In genomic region chr7:25424113-25424512, GRCh38 we compare ENCODE assay signal across 16 cellular contexts.
A peak's percentile ranks its signal among the peaks of the same experiment; 100 is the strongest.
DNase-seq lines count a peak whose midpoint lies in the region; ATAC-seq and TF ChIP-seq lines count a peak whose summit lies in the region.
"Had no signal": no experiment of that assay in that cellular context is flagged by ENCODE, and none has a peak within 500 bp of the region (broad histone marks: within the 10 kb centered on the region; RNA-seq: fewer than 3 reads in every experiment).

No MANE protein-coding gene starts in this region.

- ATAC-seq in GM23338, result peak; percentile 80
- ATAC-seq in WTC11, result peak; percentile 82
- ATAC-seq in GM19328 (IDR thresholded peaks at IDR 0.05; ENCODE audit: unreplicated experiment), result no peak
- ATAC-seq in esophagus mucosa, result no peak
- ATAC-seq: K562 had no signal

- H2AFZ ChIP-seq in GM23338, result peak overlapping the region; percentile 17; the same call in 1 of the 2 replicates

- H3K4me2 ChIP-seq in GM23338, result peak overlapping the region; percentile 15; the same call in 1 of the 2 replicates

- no peak overlapping the region for H3K27ac ChIP-seq in GM23338 (ENCODE audit: low read depth)

- H3K4me1 Mint-ChIP-seq in GM23338, result peaks cover 31% of the 10 kb centered on the region
- H3K4me1 Mint-ChIP-seq in WTC11, result peaks cover 26% of the 10 kb centered on the region
- H3K4me1 Mint-ChIP-seq in activated T-helper 2 cell treated with anti-CD3 and anti-CD28 coated beads, Interferon-gamma antibody, Interleukin-2, Interleukin-4, amounts not matched to agents 10 μg/mL and 5 μg/mL and 100 μg/mL, durations not matched to agents 14 hours and 24 hours and 36 hours (ENCODE audit: low read depth), result no peaks in the 10 kb centered on the region

- POLR2A ChIA-PET in WTC11 (lab: Charles Lee), result no interaction called here

- H3K4me3 Mint-ChIP-seq in GM23338, result no peak overlapping the region
- no peak overlapping the region for H3K4me3 Mint-ChIP-seq in WTC11
- H3K4me3 Mint-ChIP-seq in activated T-helper 2 cell treated with anti-CD3 and anti-CD28 coated beads, Interferon-gamma antibody, Interleukin-2, Interleukin-4, amounts not matched to agents 10 μg/mL and 5 μg/mL and 100 μg/mL, durations not matched to agents 14 hours and 24 hours and 36 hours (ENCODE audit: low read depth), result no peak overlapping the region
- H3K4me3 Mint-ChIP-seq: CD4-positive, alpha-beta T cell had no signal

- no peaks in the 10 kb centered on the region for H3K27me3 ChIP-seq in GM23338 (ENCODE audit: insufficient read depth)

- H3K27me3 Mint-ChIP-seq in GM23338 (ENCODE audit: insufficient read depth, low read depth, poor library complexity) (no peaks in the 10 kb centered on the region), WTC11 (ENCODE audit: low read depth) (no peaks in the 10 kb centered on the region)
- peaks cover 3% of the 10 kb centered on the region for H3K27me3 Mint-ChIP-seq in activated T-helper 2 cell treated with anti-CD3 and anti-CD28 coated beads, Interferon-gamma antibody, Interleukin-2, Interleukin-4, amounts not matched to agents 10 μg/mL and 5 μg/mL and 100 μg/mL, durations not matched to agents 14 hours and 24 hours and 36 hours (ENCODE audit: low read depth)

- no peaks in the 10 kb centered on the region for H3K36me3 ChIP-seq in GM23338 (ENCODE audit: insufficient read depth)
- H3K36me3 ChIP-seq: BE2C had no signal

- TF ChIP-seq CTCF in GM23338 (conservative IDR thresholded peaks at IDR 0.05; ENCODE audit: low read depth in 2 of 2), result no peak
- no peak for TF ChIP-seq CTCF in WTC11 (IDR thresholded peaks at IDR 0.05)

- no peak for DNase-seq in GM23338 (ENCODE audit: low spot score)
- no peak for DNase-seq in WTC11 (ENCODE audit: low spot score)
- peak; percentile 25 for DNase-seq in iPS-NIHi7 (ENCODE audit: extremely low spot score)
- no peak for DNase-seq in DMS53 (lab: John Stamatoyannopoulos, UW)
- no peak for DNase-seq in activated T-helper 2 cell treated with anti-CD3 and anti-CD28 coated beads, Interferon-gamma antibody, Interleukin-2, Interleukin-4, amounts not matched to agents 10 μg/mL and 5 μg/mL and 100 μg/mL, durations not matched to agents 14 hours and 24 hours and 36 hours (ENCODE audit: low spot score)
- DNase-seq: BE2C; C1 segment of cervical spinal cord; Caco-2; CD4-positive, alpha-beta T cell; DMS79; GDM1; HCEC 1CT; IMR-90 had no signal

- no peaks in the 10 kb centered on the region for H3K79me2 ChIP-seq in GM23338 (replicated peaks; ENCODE audit: insufficient read depth)

- H3K36me3 Mint-ChIP-seq in GM23338 (ENCODE audit: low read depth), result no peaks in the 10 kb centered on the region
- no peaks in the 10 kb centered on the region for H3K36me3 Mint-ChIP-seq in WTC11
- no peaks in the 10 kb centered on the region for H3K36me3 Mint-ChIP-seq in activated T-helper 2 cell treated with anti-CD3 and anti-CD28 coated beads, Interferon-gamma antibody, Interleukin-2, Interleukin-4, amounts not matched to agents 10 μg/mL and 5 μg/mL and 100 μg/mL, durations not matched to agents 14 hours and 24 hours and 36 hours (ENCODE audit: low read depth)

- CTCF ChIA-PET in WTC11 (lab: Charles Lee), result interaction anchor here (0.9 to 2.4 kb wide), 3 partner anchors 141 to 427 kb away, joined by 3 to 8 read pairs (median 4); no protein-coding TSS in a partner anchor

- H3K4me1 ChIP-seq in GM23338 (ENCODE audit: insufficient read depth), result peaks cover 31% of the 10 kb centered on the region
- H3K4me1 ChIP-seq: BE2C, Caco-2 had no signal

- intact Hi-C loops in activated T-helper 2 cell treated with anti-CD3 and anti-CD28 coated beads, Interferon-gamma antibody, Interleukin-2, Interleukin-4, amounts not matched to agents 10 μg/mL and 5 μg/mL and 100 μg/mL, durations not matched to agents 14 hours and 24 hours and 36 hours (cut with micrococcal nuclease), result no loop called here

- H3K9me2 ChIP-seq in GM23338 (ENCODE audit: insufficient read depth), result no peaks in the 10 kb centered on the region

- H4K20me1 ChIP-seq in GM23338 (replicated peaks; ENCODE audit: insufficient read depth), result no peaks in the 10 kb centered on the region

- H3K4me3 ChIP-seq in GM23338, result no peak overlapping the region
- H3K4me3 ChIP-seq: K562 had no signal

- H3K27ac Mint-ChIP-seq in GM23338 (peak overlapping the region; percentile 73; the same call in 1 of the 2 replicates), WTC11 (no peak overlapping the region)
- no peak overlapping the region for H3K27ac Mint-ChIP-seq in activated T-helper 2 cell treated with anti-CD3 and anti-CD28 coated beads, Interferon-gamma antibody, Interleukin-2, Interleukin-4, amounts not matched to agents 10 μg/mL and 5 μg/mL and 100 μg/mL, durations not matched to agents 14 hours and 24 hours and 36 hours
- H3K27ac Mint-ChIP-seq: CD4-positive, alpha-beta T cell had no signal

- H3K9me3 Mint-ChIP-seq in GM23338, result no peaks in the 10 kb centered on the region
- no peaks in the 10 kb centered on the region for H3K9me3 Mint-ChIP-seq in WTC11
- H3K9me3 Mint-ChIP-seq in activated T-helper 2 cell treated with anti-CD3 and anti-CD28 coated beads, Interferon-gamma antibody, Interleukin-2, Interleukin-4, amounts not matched to agents 10 μg/mL and 5 μg/mL and 100 μg/mL, durations not matched to agents 14 hours and 24 hours and 36 hours, result no peaks in the 10 kb centered on the region
- H3K9me3 Mint-ChIP-seq: CD4-positive, alpha-beta T cell had no signal

- H3F3A ChIP-seq in GM23338 (replicated peaks; ENCODE audit: low read depth), result no peaks in the 10 kb centered on the region

TF ChIP-seq in GM23338, 12 proteins besides CTCF, POLR2A, EP300 and RAD21 (continues in another document):
- no peak for TF ChIP-seq STAT1 (IDR thresholded peaks at IDR 0.05; ENCODE audit: unreplicated experiment)
- TF ChIP-seq REST (IDR thresholded peaks at IDR 0.05; ENCODE audit: unreplicated experiment), result no peak

TF ChIP-seq in WTC11, 78 proteins besides CTCF, POLR2A, EP300 and RAD21 (continues in another document):
- TF ChIP-seq ELF4 (CRISPR knock-in tag; IDR thresholded peaks at IDR 0.05; ENCODE audit: low read depth), result no peak
- TF ChIP-seq TEAD1 (CRISPR knock-in tag; IDR thresholded peaks at IDR 0.05), result no peak
- TF ChIP-seq KAT7 (CRISPR knock-in tag; IDR thresholded peaks at IDR 0.05; ENCODE audit: borderline replicate concordance), result no peak
- TF ChIP-seq CDX4 (CRISPR knock-in tag; IDR thresholded peaks at IDR 0.05; ENCODE audit: borderline replicate concordance), result no peak
- no peak for TF ChIP-seq SOX15 (CRISPR knock-in tag; IDR thresholded peaks at IDR 0.05)
- no peak for TF ChIP-seq TEAD4 (CRISPR knock-in tag; IDR thresholded peaks at IDR 0.05)
- no peak for TF ChIP-seq AFF4 (CRISPR knock-in tag; IDR thresholded peaks at IDR 0.05; ENCODE audit: borderline replicate concordance)
- TF ChIP-seq USF1 (CRISPR knock-in tag; IDR thresholded peaks at IDR 0.05), result no peak
- TF ChIP-seq ZNF512 (CRISPR knock-in tag; IDR thresholded peaks at IDR 0.05; ENCODE audit: borderline replicate concordance), result no peak
- TF ChIP-seq ZBTB21 (CRISPR knock-in tag; IDR thresholded peaks at IDR 0.05; ENCODE audit: borderline replicate concordance), result no peak

Comparison
In these comparisons a context has a peak if more than half of its experiments do, and no peak if none do; other contexts are left out.
1. ATAC-seq: peak in GM23338 (single experiment) and WTC11 (single experiment); none in GM19328 (single experiment) and esophagus mucosa (single experiment).